29 cellular contexts compared by ENCODE assay signal in the genomic region with DNA sequence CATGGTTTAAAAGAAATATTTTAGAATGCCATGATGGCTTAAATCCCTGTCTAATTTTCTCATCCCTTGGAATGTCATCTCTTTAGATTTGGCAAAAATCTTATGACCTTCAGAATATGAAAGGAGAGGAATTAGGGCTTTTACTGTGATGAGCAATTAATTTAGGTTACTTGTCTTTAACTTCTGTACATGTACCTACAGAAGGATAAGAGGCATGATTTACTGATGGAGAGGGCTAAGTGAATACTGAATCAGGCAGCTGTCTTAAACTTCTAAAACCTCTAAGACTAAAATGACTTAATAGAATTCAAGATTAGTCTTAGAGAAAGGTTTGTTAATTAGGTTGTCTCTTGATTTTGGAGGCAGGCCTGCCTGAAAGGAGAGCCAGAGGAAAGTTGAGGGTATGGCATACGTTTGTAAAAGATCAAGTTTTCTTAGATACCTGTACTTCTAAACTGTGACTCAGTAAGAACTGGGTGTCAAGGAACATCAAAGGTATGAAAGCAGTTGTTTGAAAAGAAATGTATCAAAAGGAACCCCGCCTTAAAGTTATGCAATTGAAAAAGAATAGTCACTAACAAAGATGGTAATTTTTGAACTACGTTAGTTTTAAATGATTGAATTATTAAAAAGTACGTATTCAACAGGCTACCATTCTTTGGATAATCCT. TPM values are rescaled to one million over a fixed set of nuclear protein-coding genes. Genes with fewer than 3 reads are reported as not detected.
DNase-seq lines count a peak whose midpoint lies in the region; ATAC-seq and TF ChIP-seq lines count a peak whose summit lies in the region.
"Had no signal": no experiment of that assay in that cellular context is flagged by ENCODE, and none has a peak within 500 bp of the region (broad histone marks: within the 10 kb centered on the region; RNA-seq: fewer than 3 reads in every experiment).

No MANE protein-coding gene starts in this region.

- H3K23ac ChIP-seq in neuronal stem cell (ENCODE audit: low read depth, low read length, poor library complexity) = no peak overlapping the region

- H3K4ac ChIP-seq in neuronal stem cell (ENCODE audit: low read length) = no peak overlapping the region

- ATAC-seq in left cardiac atrium (no peak), RWPE2 (ENCODE audit: low read depth) (0 out of 3 replicates have a peak, but pooled peaks have one; percentile 23), GM21526 (IDR thresholded peaks at IDR 0.05; ENCODE audit: low FRiP score, unreplicated experiment) (no peak), GM19467 (IDR thresholded peaks at IDR 0.05; ENCODE audit: unreplicated experiment) (no peak)
- ATAC-seq: foreskin keratinocyte; heart left ventricle; left ventricle myocardium superior; PC-3; stimulated activated effector memory CD8-positive, alpha-beta T cell treated with anti-CD3 and anti-CD28 coated beads, Interleukin-12 subunit alpha, Interleukin-12 subunit beta, amount 100 ng/mL, for 72 hours had no signal

- H3K27ac ChIP-seq in cardiac muscle cell (peak overlapping the region; percentile 5), RWPE2 (ENCODE audit: poor library complexity, severe bottlenecking) (no peak overlapping the region), esophagus squamous epithelium (peak overlapping the region in 3 of 4 donors; percentile 33 to 82 (median 44)), neuronal stem cell (replicated peaks; ENCODE audit: low read length) (no peak overlapping the region)
- H3K27ac ChIP-seq: BLaER1, coronary artery, foreskin keratinocyte, heart left ventricle had no signal

- 36 to 55% methylated on average over 4 of the region's 4 CpGs for WGBS in esophagus squamous epithelium, 2 donors
- no CpG with 5 or more reads among the region's 4 CpGs for WGBS in neuronal stem cell (ENCODE audit: extremely low coverage in 2 of 2, insufficient read length in 2 of 2, insufficient replicate concordance in 1 of 2), 2 donors

- no peak overlapping the region for H3K14ac ChIP-seq in neuronal stem cell (ENCODE audit: low read length)

- DNase-seq in cardiac muscle cell (ENCODE audit: low read depth in 1 of 2, low spot score in 1 of 2) (no peak), left cardiac atrium (no peak), RWPE2 (ENCODE audit: low spot score) (no peak), esophagus squamous epithelium (lab: John Stamatoyannopoulos, UW) (no peak), neuronal stem cell (ENCODE audit: low spot score) (no peak)
- DNase-seq: activated CD4-positive, alpha-beta T cell treated with anti-CD3 and anti-CD28 coated beads for 4 hours; anterior cingulate cortex; COR-L47; effector CD8-positive, alpha-beta T cell; foreskin keratinocyte; HCEC 1CT; heart left ventricle; left ventricle myocardium superior; NCI-H1436; NCI-H2081; NCI-H524 treated with DMSO at 0.1 percent for 48 hours; NK-92 treated with Interleukin-12 subunit alpha and Interleukin-12 subunit beta, amount 100 ng/mL, for 24 hours; PC-3; SHP77; stimulated activated CD4-positive, alpha-beta T cell treated with anti-CD3 and anti-CD28 coated beads, Interleukin-15, amount 100 ng/mL, for 24 hours; T-helper 9 cell; trophoblast cell had no signal

- no peaks in the 10 kb centered on the region for H3K79me1 ChIP-seq in neuronal stem cell (ENCODE audit: low read depth, low read length)

- H2BK15ac ChIP-seq in neuronal stem cell (ENCODE audit: low read length) = no peak overlapping the region

- H3K18ac ChIP-seq in neuronal stem cell (ENCODE audit: low read length) = no peak overlapping the region

- H2BK120ac ChIP-seq in neuronal stem cell (ENCODE audit: low read depth, low read length) = no peak overlapping the region

- H3K4me2 ChIP-seq in neuronal stem cell (ENCODE audit: insufficient read depth, low read length, poor library complexity, severe bottlenecking) = no peak overlapping the region
- H3K4me2 ChIP-seq: BLaER1 had no signal

- TF ChIP-seq CTCF in cardiac muscle cell (IDR thresholded peaks at IDR 0.05; ENCODE audit: low read depth, low read length) (no peak), RWPE2 (IDR thresholded peaks at IDR 0.05; ENCODE audit: poor library complexity, severe bottlenecking) (no peak), esophagus squamous epithelium (IDR thresholded peaks at IDR 0.05) (no peak)

- no peak overlapping the region for H2BK12ac ChIP-seq in neuronal stem cell (ENCODE audit: low read length)

- H3K4me3 ChIP-seq in cardiac muscle cell (no peak overlapping the region), RWPE2 (ENCODE audit: severe bottlenecking) (no peak overlapping the region), esophagus squamous epithelium (no peak overlapping the region), neuronal stem cell (ENCODE audit: low read length in 2 of 2) (no peak overlapping the region)
- H3K4me3 ChIP-seq: BLaER1, coronary artery, heart left ventricle had no signal

- no peak overlapping the region for H2AK5ac ChIP-seq in neuronal stem cell (ENCODE audit: low read depth, low read length)

- no peak overlapping the region for H2AFZ ChIP-seq in neuronal stem cell (ENCODE audit: low read length)

- no peak overlapping the region for H4K91ac ChIP-seq in neuronal stem cell (ENCODE audit: low read depth, low read length, poor library complexity)

- H3K4me1 ChIP-seq in cardiac muscle cell (ENCODE audit: low read depth) (peaks cover 7% of the 10 kb centered on the region), RWPE2 (ENCODE audit: insufficient read depth, poor library complexity, severe bottlenecking) (peaks cover 10% of the 10 kb centered on the region), esophagus squamous epithelium (peaks cover 0 to 62% (median 9%) of the 10 kb centered on the region in 3 donors), neuronal stem cell (ENCODE audit: control insufficient read depth in 2 of 2, insufficient read depth in 1 of 2, low read depth in 1 of 2, low read length in 2 of 2) (peaks cover 0 to 10% of the 10 kb centered on the region in 2 donors)

- no peak for TF ChIP-seq POLR2A in esophagus squamous epithelium (IDR thresholded peaks at IDR 0.05)

- H3K27me3 ChIP-seq in cardiac muscle cell = no peaks in the 10 kb centered on the region
- H3K27me3 ChIP-seq in RWPE2 (ENCODE audit: insufficient read depth, poor library complexity, severe bottlenecking) = no peaks in the 10 kb centered on the region
- no peaks in the 10 kb centered on the region for H3K27me3 ChIP-seq in esophagus squamous epithelium
- no peaks in the 10 kb centered on the region for H3K27me3 ChIP-seq in neuronal stem cell (ENCODE audit: control insufficient read depth in 3 of 3, insufficient read depth in 3 of 3, low read depth in 1 of 3, low read length in 3 of 3)
- H3K27me3 ChIP-seq: BLaER1, foreskin keratinocyte, heart left ventricle had no signal

- intact Hi-C loops in left cardiac atrium (cut with DNase I) = no loop called here
- intact Hi-C loops in esophagus squamous epithelium (cut with DNase I) = no loop called here

- no peak overlapping the region for H4K8ac ChIP-seq in neuronal stem cell (ENCODE audit: low read depth, low read length)

- H2BK5ac ChIP-seq in neuronal stem cell (ENCODE audit: low read length) = no peak overlapping the region

- H3K9ac ChIP-seq in neuronal stem cell (ENCODE audit: low read depth, low read length, poor library complexity) = no peak overlapping the region
- H3K9ac ChIP-seq: BLaER1 had no signal

- peaks cover 8% of the 10 kb centered on the region for H3K36me3 ChIP-seq in cardiac muscle cell
- H3K36me3 ChIP-seq in RWPE2 (ENCODE audit: low read depth) = peaks cover 5% of the 10 kb centered on the region; the same call in 1 of the 2 replicates
- peaks cover 0 to 14% (median 0%) of the 10 kb centered on the region in 3 donors for H3K36me3 ChIP-seq in esophagus squamous epithelium
- peaks cover 0 to 15% of the 10 kb centered on the region in 2 donors for H3K36me3 ChIP-seq in neuronal stem cell (replicated peaks in 1 of 2; ENCODE audit: control insufficient read depth in 2 of 2, insufficient read depth in 2 of 2, low read length in 2 of 2)

- no peaks in the 10 kb centered on the region for H3K9me3 ChIP-seq in cardiac muscle cell (ENCODE audit: low read depth)
- no peaks in the 10 kb centered on the region for H3K9me3 ChIP-seq in RWPE2 (ENCODE audit: severe bottlenecking)
- no peaks in the 10 kb centered on the region for H3K9me3 ChIP-seq in esophagus squamous epithelium
- H3K9me3 ChIP-seq in neuronal stem cell (replicated peaks in 1 of 2; ENCODE audit: control insufficient read depth in 2 of 2, insufficient read depth in 1 of 2, low read depth in 1 of 2, low read length in 2 of 2) = no peaks in the 10 kb centered on the region
- H3K9me3 ChIP-seq: BLaER1, heart left ventricle had no signal

RNA-seq across cellular contexts. Expression of gene MACO1, which starts 12.5 kb away (rescaled TPM):
- total RNA-seq in cardiac muscle cell = 12.5 and 13.8 TPM in 2 replicates
- 10.6 and 12.3 TPM in 2 replicates for polyA plus RNA-seq in cardiac muscle cell
- total RNA-seq in left cardiac atrium = 10 to 100 TPM; 15.1 to 16.4 TPM
- total RNA-seq in esophagus squamous epithelium = 10 to 100 TPM; 14.4 to 18.8 (median 14.9) TPM
- 14.5 TPM for polyA plus RNA-seq in neuronal stem cell (2013, experiment 1 of 2)
- 16.1 TPM for polyA plus RNA-seq in neuronal stem cell (2013, experiment 2 of 2)

RNA-seq across cellular contexts. Expression of gene RHCE, which starts 22.5 kb away (rescaled TPM):
- 1.8 and 2.1 TPM in 2 replicates for total RNA-seq in cardiac muscle cell
- polyA plus RNA-seq in cardiac muscle cell = 3.3 and 4.9 TPM in 2 replicates
- under 1 TPM; 0.65 to 0.71 TPM for total RNA-seq in left cardiac atrium
- total RNA-seq in esophagus squamous epithelium = under 1 TPM in 2 of 4 donors, not detected in 2; 0.27 to 0.38 TPM
- 0.70 TPM for polyA plus RNA-seq in neuronal stem cell (2013, experiment 1 of 2)
- polyA plus RNA-seq in neuronal stem cell (2013, experiment 2 of 2) = 0.54 TPM
- total RNA-seq: epithelial cell of proximal tubule, subcutaneous adipose tissue had no signal

Comparison
In these comparisons a context has a peak if more than half of its experiments do, and no peak if none do; other contexts are left out.
1. H3K27ac ChIP-seq: peak in cardiac muscle cell (single experiment) and esophagus squamous epithelium (3 of 4); none in RWPE2 (single experiment) and neuronal stem cell (single experiment).